Comparison of ENCODE assay signal across 17 cellular contexts in genomic region chr2:86025976-86026743, GRCh38.
DNase-seq lines count a peak whose midpoint lies in the region; TF ChIP-seq lines count a peak whose summit lies in the region.
"Had no signal": no experiment of that assay in that cellular context is flagged by ENCODE, and none has a peak within 500 bp of the region (broad histone marks: within the 10 kb centered on the region; RNA-seq: fewer than 3 reads in every experiment).

No MANE protein-coding gene starts in this region.

- H3K27me3 ChIP-seq in breast epithelium: no peaks in the 10 kb centered on the region
- H3K27me3 ChIP-seq: BE2C, neutrophil had no signal

- no peak overlapping the region for H3K4me3 Mint-ChIP-seq in IgD-negative memory B cell
- H3K4me3 Mint-ChIP-seq: activated naive CD8-positive, alpha-beta T cell; immature natural killer cell; memory B cell; T-helper 1 cell treated with Interleukin-12 subunit alpha and Interleukin-12 subunit beta and Interleukin-4 antibody, amounts not matched to agents 30 μg/mL and 1 μg/mL, for 36 hours had no signal

- no peak for TF ChIP-seq CTCF in breast epithelium (IDR thresholded peaks at IDR 0.05)

- H3K36me3 Mint-ChIP-seq in IgD-negative memory B cell: peaks cover 8% of the 10 kb centered on the region

- H3K27ac ChIP-seq in breast epithelium (peak overlapping the region; percentile 4 to 33), substantia nigra (ENCODE audit: low read depth, low read length, poor library complexity, severe bottlenecking) (peak overlapping the region; percentile 85)
- H3K27ac ChIP-seq: neutrophil had no signal

- no peaks in the 10 kb centered on the region for H3K9me3 ChIP-seq in breast epithelium
- H3K9me3 ChIP-seq: BE2C, neutrophil had no signal

- no peaks in the 10 kb centered on the region for H3K27me3 Mint-ChIP-seq in IgD-negative memory B cell
- H3K27me3 Mint-ChIP-seq: activated naive CD8-positive, alpha-beta T cell; memory B cell had no signal

- H3K4me3 ChIP-seq in breast epithelium: no peak overlapping the region

- H3K9me3 Mint-ChIP-seq in IgD-negative memory B cell: no peaks in the 10 kb centered on the region
- H3K9me3 Mint-ChIP-seq: immature natural killer cell; memory B cell; T-helper 1 cell treated with Interleukin-12 subunit alpha and Interleukin-12 subunit beta and Interleukin-4 antibody, amounts not matched to agents 30 μg/mL and 1 μg/mL, for 36 hours had no signal

- no peak for DNase-seq in breast epithelium (ENCODE audit: low spot score in 2 of 2)
- DNase-seq in middle frontal gyrus (ENCODE audit: extremely low spot score, low spot score): peak; percentile 17
- peak in 2 of 49 donors; percentile 15 to 25 for DNase-seq in substantia nigra (lab: John Stamatoyannopoulos, UW)
- no peak for DNase-seq in stimulated activated CD4-positive, alpha-beta T cell treated with anti-CD3 and anti-CD28 coated beads, Interleukin-4, amount 100 ng/mL, for 24 hours
- DNase-seq in cortex of kidney (lab: John Stamatoyannopoulos, UW): no peak
- DNase-seq in activated CD4-positive, CD25-positive, alpha-beta regulatory T cell (lab: John Stamatoyannopoulos, UW): no peak
- DNase-seq: activated CD4-positive, CD25-positive, alpha-beta regulatory T cell treated with anti-CD3 and anti-CD28 coated beads, Interleukin-2, amount 50 U/mL, for 72 hours; BE2C; immature natural killer cell; NCI-H2081; NCI-H526 treated with DMSO at 0.1 percent for 48 hours; stimulated activated naive CD4-positive, alpha-beta T cell treated with Interleukin-2 at 50 U/mL for 16 hours had no signal

- peaks cover 11 to 17% (median 12%) of the 10 kb centered on the region in 3 donors for H3K4me1 Mint-ChIP-seq in IgD-negative memory B cell
- H3K4me1 Mint-ChIP-seq: immature natural killer cell had no signal

- no peak for TF ChIP-seq POLR2A in breast epithelium (IDR thresholded peaks at IDR 0.05)

- H3K4me1 ChIP-seq in breast epithelium: no peaks in the 10 kb centered on the region
- H3K4me1 ChIP-seq: BE2C had no signal

- intact Hi-C loops in breast epithelium (cut with DNase I; ENCODE audit: low total_unique reads): no loop called here

- H3K27ac Mint-ChIP-seq in IgD-negative memory B cell: peak overlapping the region in 2 of 3 donors; percentile 53 to 81
- H3K27ac Mint-ChIP-seq: activated naive CD8-positive, alpha-beta T cell; memory B cell; T-helper 1 cell treated with Interleukin-12 subunit alpha and Interleukin-12 subunit beta and Interleukin-4 antibody, amounts not matched to agents 30 μg/mL and 1 μg/mL, for 36 hours had no signal

- H3K36me3 ChIP-seq in breast epithelium: no peaks in the 10 kb centered on the region
